ENCODE assay signal across 8 cellular contexts in genomic region chr2:10302479-10303173, GRCh38. TPM values are rescaled to one million over a fixed set of nuclear protein-coding genes. Genes with fewer than 3 reads are reported as not detected.
DNase-seq lines count a peak whose midpoint lies in the region; TF ChIP-seq lines count a peak whose summit lies in the region.

Gene HPCAL1 (plus strand): TSS chr2:10302904. CDS start chr2:10419758, 116,854 bp downstream.

- TF ChIP-seq CTCF in GM12872 (IDR thresholded peaks at IDR 0.05; ENCODE audit: insufficient read depth, low read depth, low read length), result peak; percentile 60
- TF ChIP-seq CTCF in left ventricle myocardium inferior (IDR thresholded peaks at IDR 0.05; ENCODE audit: borderline replicate concordance), result peak; percentile 75
- TF ChIP-seq CTCF in prostate gland (IDR thresholded peaks at IDR 0.05), result peak; percentile 26 to 76 (median 58)

- intact Hi-C loops in left ventricle myocardium inferior (cut with micrococcal nuclease) (no loop called here), prostate gland (cut with DNase I) (loop anchor here (5.0 kb wide), 2 partner anchors 105 to 180 kb away; partner anchors contain the start of gene RRM2)

- H3K9me3 ChIP-seq in left ventricle myocardium inferior (replicated peaks), result peaks cover 6% of the 10 kb centered on the region
- H3K9me3 ChIP-seq in prostate gland, result no peaks in the 10 kb centered on the region

- CTCF ChIA-PET in HEK293T (lab: Yijun Ruan, JAX), result interaction anchor here (1.2 kb wide), 1 partner anchor 106 kb away, joined by 4 read pairs; no protein-coding TSS in a partner anchor

- POLR2A ChIA-PET in HEK293T (lab: Yijun Ruan, JAX), result interaction anchor here (1.1 kb wide), 1 partner anchor 17 kb away, joined by 3 read pairs; no protein-coding TSS in a partner anchor

- DNase-seq in HEK293T (ENCODE audit: extremely low spot score) (peak; percentile 95), MV-4-11 (lab: John Stamatoyannopoulos, UW) (peak; percentile 92), T-helper 1 cell (peak; percentile 71 to 86 (median 76)), amniotic epithelial cell (ENCODE audit: low read depth) (peak; percentile 62), left ventricle myocardium inferior (peak; percentile 90), prostate gland (ENCODE audit: low spot score) (peak; percentile 86)

- H3K4me1 ChIP-seq in left ventricle myocardium inferior, result peaks cover 64% of the 10 kb centered on the region
- peaks cover 3% of the 10 kb centered on the region for H3K4me1 ChIP-seq in prostate gland (replicated peaks)
- peaks cover 5% of the 10 kb centered on the region for H3K4me1 ChIP-seq in urinary bladder (ENCODE audit: insufficient read depth)

- H3K4me3 ChIP-seq in left ventricle myocardium inferior (peak within 1 kb of the TSS; percentile 92), prostate gland (peak within 1 kb of the TSS; percentile 81 to 85), urinary bladder (ENCODE audit: low read depth, low read length) (peak within 1 kb of the TSS; percentile 84)

- H3K36me3 ChIP-seq in left ventricle myocardium inferior, result no peaks in the 10 kb centered on the region
- H3K36me3 ChIP-seq in prostate gland, result no peaks in the 10 kb centered on the region
- H3K36me3 ChIP-seq in urinary bladder (ENCODE audit: insufficient read depth), result no peaks in the 10 kb centered on the region

- peak; percentile 96 for TF ChIP-seq POLR2A in prostate gland (IDR thresholded peaks at IDR 0.05)

- H3K27ac ChIP-seq in left ventricle myocardium inferior (replicated peaks) (peak within 1 kb of the TSS; percentile 92), prostate gland (peak within 1 kb of the TSS; percentile 61 to 68), urinary bladder (ENCODE audit: low read depth) (peak within 1 kb of the TSS; percentile 62)

- WGBS in prostate gland, result under 1% methylated on average over 58 of the region's 87 CpGs
- WGBS in urinary bladder, result under 1% methylated on average over 85 of the region's 87 CpGs

- H3K27me3 ChIP-seq in left ventricle myocardium inferior (ENCODE audit: low read depth), result no peaks in the 10 kb centered on the region
- H3K27me3 ChIP-seq in prostate gland (replicated peaks; ENCODE audit: insufficient read depth), result no peaks in the 10 kb centered on the region

TF ChIP-seq in HEK293T, 16 proteins besides CTCF, POLR2A, EP300 and RAD21:
- TF ChIP-seq FOXA1 (IDR thresholded peaks at IDR 0.05), result no peak
- TF ChIP-seq SUZ12 (IDR thresholded peaks at IDR 0.05), result no peak
- TF ChIP-seq L3MBTL2 (conservative IDR thresholded peaks at IDR 0.05), result no peak

RNA-seq across cellular contexts. Expression of gene HPCAL1, which starts in this region (rescaled TPM):
- total RNA-seq in left ventricle myocardium inferior (29.4 TPM), prostate gland (100 to 1,000 TPM in 1 of 2 donors, 10 to 100 TPM in 1; 22.5 to 203 TPM), urinary bladder (10.0 TPM)
- polyA plus RNA-seq in urinary bladder, result 36.3 TPM

Comparison
In these comparisons a context has a peak if more than half of its experiments do, and no peak if none do; other contexts are left out.
1. Peak in every context shown above with its lines: DNase-seq, H3K4me3 ChIP-seq and H3K27ac ChIP-seq.